In genomic region chr5:6950250-6950649, GRCh38 we compare ENCODE assay signal across 18 cellular contexts.
DNase-seq lines count a peak whose midpoint lies in the region; ATAC-seq lines count a peak whose summit lies in the region.
"Had no signal": no experiment of that assay in that cellular context is flagged by ENCODE, and none has a peak within 500 bp of the region (broad histone marks: within the 10 kb centered on the region; RNA-seq: fewer than 3 reads in every experiment).

No MANE protein-coding gene starts in this region.

- H4K20me1 ChIP-seq in GM23248 (ENCODE audit: insufficient read depth): no peaks in the 10 kb centered on the region
- H4K20me1 ChIP-seq: BLaER1 treated with 17β-estradiol and CSF1 and Interleukin-3, amounts not matched to agents 10 nM and 100 nM had no signal

- H3K4me3 Mint-ChIP-seq in activated CD4-positive, alpha-beta T cell treated with anti-CD3 and anti-CD28 coated beads for 36 hours: no peak overlapping the region

- no peak overlapping the region for H2AFZ ChIP-seq in GM23248

- H3K79me2 ChIP-seq in GM23248 (ENCODE audit: insufficient read depth): no peaks in the 10 kb centered on the region

- in situ Hi-C loops in GM23248 (cut with MboI): no loop called here

- H3K27ac ChIP-seq in GM23248: no peak overlapping the region
- H3K27ac ChIP-seq: 22Rv1; BLaER1 treated with 17β-estradiol and CSF1 and Interleukin-3, amounts not matched to agents 10 nM and 100 nM had no signal

- ATAC-seq in activated CD4-positive, alpha-beta T cell treated with anti-CD3 and anti-CD28 coated beads for 36 hours: peak; percentile 77
- no peak for ATAC-seq in HG02571 (IDR thresholded peaks at IDR 0.05; ENCODE audit: unreplicated experiment)
- ATAC-seq: Panc1 had no signal

- intact Hi-C loops in activated CD4-positive, alpha-beta T cell treated with anti-CD3 and anti-CD28 coated beads for 36 hours (cut with DNase I, micrococcal nuclease): no loop called here

- 14 to 16% methylated on average over 2 of the region's 2 CpGs for WGBS in GM23248 (ENCODE audit: low coverage in 1 of 2, low lambda C conversion rate in 2 of 2, missing lambda C conversion rate in 2 of 2), 2 experiments

- no peaks in the 10 kb centered on the region for H3K9me3 Mint-ChIP-seq in activated CD4-positive, alpha-beta T cell treated with anti-CD3 and anti-CD28 coated beads for 36 hours (ENCODE audit: low read depth)

- peak; percentile 14 for DNase-seq in activated CD4-positive, alpha-beta T cell treated with anti-CD3 and anti-CD28 coated beads for 36 hours
- DNase-seq in activated CD4-positive, alpha-beta T cell treated with anti-CD3 and anti-CD28 coated beads, Interleukin-2, amount 50 U/mL, for 48 hours: no peak
- DNase-seq in GM23248 (peak; percentile 48), RKO (ENCODE audit: low spot score) (peak; percentile 50), kidney tubule cell (ENCODE audit: low spot score) (peak; percentile 39), cortex of kidney (lab: John Stamatoyannopoulos, UW) (no peak), NCI-H1105 (lab: John Stamatoyannopoulos, UW) (no peak)
- DNase-seq: DMS 273 treated with DMSO at 0.1 percent for 48 hours, KBM-7, NCI-H1417, NCI-H1930, NCI-H2171 treated with DMSO at 0.1 percent for 48 hours, NCI-H774, SIG-M5 had no signal

- CTCF ChIA-PET in activated CD4-positive, alpha-beta T cell treated with anti-CD3 and anti-CD28 coated beads for 36 hours (lab: Charles Lee): interaction anchor here (1.3 kb wide), 1 partner anchor 170 kb away, joined by 4 read pairs; no protein-coding TSS in a partner anchor

- no peaks in the 10 kb centered on the region for H3K9me2 ChIP-seq in GM23248 (ENCODE audit: insufficient read depth)

- no peaks in the 10 kb centered on the region for H3K36me3 ChIP-seq in GM23248 (ENCODE audit: low read depth)
- H3K36me3 ChIP-seq: BLaER1 treated with 17β-estradiol and CSF1 and Interleukin-3, amounts not matched to agents 10 nM and 100 nM had no signal

- no peak overlapping the region for H3K4me2 ChIP-seq in GM23248 (ENCODE audit: unreplicated experiment)
- H3K4me2 ChIP-seq: BLaER1 treated with 17β-estradiol and CSF1 and Interleukin-3, amounts not matched to agents 10 nM and 100 nM had no signal

- H3K4me1 ChIP-seq in GM23248 (ENCODE audit: insufficient read depth): no peaks in the 10 kb centered on the region
- H3K4me1 ChIP-seq: BLaER1 treated with 17β-estradiol and CSF1 and Interleukin-3, amounts not matched to agents 10 nM and 100 nM had no signal

- H3K27me3 ChIP-seq in GM23248 (replicated peaks; ENCODE audit: insufficient read depth): no peaks in the 10 kb centered on the region
- H3K27me3 ChIP-seq: BLaER1 treated with 17β-estradiol and CSF1 and Interleukin-3, amounts not matched to agents 10 nM and 100 nM had no signal

- no peaks in the 10 kb centered on the region for H3F3A ChIP-seq in GM23248 (ENCODE audit: insufficient read depth)

- POLR2A ChIA-PET in activated CD4-positive, alpha-beta T cell treated with anti-CD3 and anti-CD28 coated beads for 36 hours (lab: Charles Lee): no interaction called here

- no peaks in the 10 kb centered on the region for H3K9me3 ChIP-seq in GM23248 (ENCODE audit: low read depth)
- H3K9me3 ChIP-seq: BLaER1 treated with 17β-estradiol and CSF1 and Interleukin-3, amounts not matched to agents 10 nM and 100 nM had no signal

- peaks cover 2% of the 10 kb centered on the region for H3K4me1 Mint-ChIP-seq in activated CD4-positive, alpha-beta T cell treated with anti-CD3 and anti-CD28 coated beads for 36 hours

- no peak overlapping the region for H3K9ac ChIP-seq in GM23248
- H3K9ac ChIP-seq: BLaER1 treated with 17β-estradiol and CSF1 and Interleukin-3, amounts not matched to agents 10 nM and 100 nM had no signal

- H3K36me3 Mint-ChIP-seq in activated CD4-positive, alpha-beta T cell treated with anti-CD3 and anti-CD28 coated beads for 36 hours (ENCODE audit: low read depth): no peaks in the 10 kb centered on the region

- H3K27me3 Mint-ChIP-seq in activated CD4-positive, alpha-beta T cell treated with anti-CD3 and anti-CD28 coated beads for 36 hours: peaks cover 19% of the 10 kb centered on the region

- H3K4me3 ChIP-seq in GM23248: no peak overlapping the region
- H3K4me3 ChIP-seq: BLaER1 treated with 17β-estradiol and CSF1 and Interleukin-3, amounts not matched to agents 10 nM and 100 nM had no signal

- H3K27ac Mint-ChIP-seq in activated CD4-positive, alpha-beta T cell treated with anti-CD3 and anti-CD28 coated beads for 36 hours: no peak overlapping the region

Comparison
In these comparisons a context has a peak if more than half of its experiments do, and no peak if none do; other contexts are left out.
1. DNase-seq: peak in activated CD4-positive, alpha-beta T cell treated with anti-CD3 and anti-CD28 coated beads for 36 hours (single experiment), GM23248 (single experiment), RKO (single experiment) and kidney tubule cell (single experiment); none in activated CD4-positive, alpha-beta T cell treated with anti-CD3 and anti-CD28 coated beads, Interleukin-2, amount 50 U/mL, for 48 hours (0 of 2), cortex of kidney (single experiment) and NCI-H1105 (single experiment).